8 cellular contexts compared by ENCODE assay signal in the genomic region with DNA sequence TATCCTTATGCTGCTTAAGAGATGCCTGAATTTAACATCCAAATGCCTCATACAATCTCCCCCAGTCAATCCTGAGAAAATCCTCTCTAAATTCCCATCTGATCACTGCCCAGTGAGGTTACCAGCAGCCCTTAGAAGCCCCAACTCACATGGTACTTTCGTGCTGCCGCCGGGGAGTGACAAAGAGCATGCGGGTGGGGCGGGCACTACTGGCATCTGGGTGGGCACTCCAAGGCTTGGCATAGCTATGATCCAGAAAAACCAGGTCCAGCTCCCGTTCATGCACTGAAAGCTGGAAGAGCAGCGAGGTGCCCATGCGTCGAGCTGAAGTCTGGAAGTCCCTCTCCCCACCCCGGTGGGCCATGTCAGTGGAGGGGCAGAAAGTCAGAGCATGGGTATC. TPM values are rescaled to one million over a fixed set of nuclear protein-coding genes. Genes with fewer than 3 reads are reported as not detected.
DNase-seq lines count a peak whose midpoint lies in the region; TF ChIP-seq lines count a peak whose summit lies in the region.

No MANE protein-coding gene starts in this region.

- TF ChIP-seq POLR2A in testis (IDR thresholded peaks at IDR 0.05) = no peak

- peak overlapping the region; percentile 74 for H3K4me3 ChIP-seq in WI38 (ENCODE audit: low read depth, low read length)
- peak overlapping the region; percentile 92 for H3K4me3 ChIP-seq in hepatocyte
- H3K4me3 ChIP-seq in skin epidermis = peak overlapping the region; percentile 53 to 82 (median 71)
- peak overlapping the region in 1 of 2 donors; percentile 82 for H3K4me3 ChIP-seq in testis

- peak overlapping the region; percentile 87 for H3K4me2 ChIP-seq in hepatocyte

- no peak for TF ChIP-seq CTCF in HFFc6 (IDR thresholded peaks at IDR 0.05)
- no peak for TF ChIP-seq CTCF in WI38 (IDR thresholded peaks at IDR 0.05; ENCODE audit: low read depth, low read length)
- no peak for TF ChIP-seq CTCF in hepatocyte (IDR thresholded peaks at IDR 0.05; ENCODE audit: poor library complexity)
- TF ChIP-seq CTCF in testis (IDR thresholded peaks at IDR 0.05) = no peak

- H3K36me3 ChIP-seq in hepatocyte (replicated peaks; ENCODE audit: insufficient read depth, low read depth) (no peaks in the 10 kb centered on the region), testis (ENCODE audit: low read depth, missing control alignments) (no peaks in the 10 kb centered on the region)

- no peaks in the 10 kb centered on the region for H3K9me3 ChIP-seq in hepatocyte (ENCODE audit: low read depth)
- H3K9me3 ChIP-seq in testis = no peaks in the 10 kb centered on the region

- H3K27ac ChIP-seq in hepatocyte (peak overlapping the region; percentile 98), skin epidermis (peak overlapping the region in 16 of 21 experiments; percentile 23 to 100 (median 96)), testis (no peak overlapping the region)

- peaks cover 13% of the 10 kb centered on the region for H4K20me1 ChIP-seq in hepatocyte (ENCODE audit: insufficient read depth, poor library complexity, severe bottlenecking)

- DNase-seq in HFFc6 (no peak), hepatocyte (ENCODE audit: low spot score) (no peak), HPDE6-E6E7 (ENCODE audit: extremely low spot score) (no peak), DMS153 treated with DMSO at 0.1 percent for 48 hours (lab: John Stamatoyannopoulos, UW; ENCODE audit: unreplicated experiment) (no peak), testis (no peak), globus pallidus (ENCODE audit: low spot score) (no peak)

- peaks cover 57% of the 10 kb centered on the region for H3K79me2 ChIP-seq in hepatocyte

- no peaks in the 10 kb centered on the region for H3K27me3 ChIP-seq in hepatocyte
- H3K27me3 ChIP-seq in testis = no peaks in the 10 kb centered on the region

- 85% methylated on average over 10 of the region's 10 CpGs for WGBS in hepatocyte (ENCODE audit: low lambda C conversion rate, missing lambda C conversion rate)
- WGBS in testis, 2 donors = 27 to 51% methylated on average over 10 of the region's 10 CpGs

- H3K27me3 Mint-ChIP-seq in HFFc6 (ENCODE audit: insufficient read depth) = peaks cover 2% of the 10 kb centered on the region; the same call in 1 of the 2 replicates

- H3K4me3 Mint-ChIP-seq in HFFc6 = peak overlapping the region; percentile 92

- H3K9me3 Mint-ChIP-seq in HFFc6 = no peaks in the 10 kb centered on the region

- intact Hi-C loops in testis (cut with DNase I; ENCODE audit: low total_unique reads) = no loop called here

- peaks cover 41% of the 10 kb centered on the region for H3K4me1 Mint-ChIP-seq in HFFc6 (ENCODE audit: low read depth)

- peak overlapping the region; percentile 95 for H3K27ac Mint-ChIP-seq in HFFc6

- peaks cover 13% of the 10 kb centered on the region for H3K36me3 Mint-ChIP-seq in HFFc6 (ENCODE audit: low read depth)

- no peak overlapping the region for H2AFZ ChIP-seq in hepatocyte

- no peaks in the 10 kb centered on the region for H3K9me2 ChIP-seq in hepatocyte (replicated peaks; ENCODE audit: insufficient read depth)

- peaks cover 13% of the 10 kb centered on the region for H3K4me1 ChIP-seq in hepatocyte (ENCODE audit: insufficient read depth)
- H3K4me1 ChIP-seq in testis = peaks cover 16% of the 10 kb centered on the region

RNA-seq across cellular contexts. Expression of a gene that starts 1.3 kb away (rescaled TPM):
- total RNA-seq in HFFc6 (2021; fragmentation: NEBNext Ultra II Directional; extraction: Animal tissue kit (Norgen Biotek cat#: 25700)) = 10 to 100 TPM; 19.3 to 28.3 (median 26.7) TPM
- total RNA-seq in hepatocyte (26.7 and 27.7 TPM in 2 replicates), testis (100 to 1,000 TPM in 1 of 2 donors, 10 to 100 TPM in 1; 78.7 to 102 TPM)
- polyA plus RNA-seq in hepatocyte (18.4 and 20.4 TPM in 2 replicates), testis (ENCODE audit: insufficient read depth, low read depth, low replicate concordance) (108 TPM)

RNA-seq across cellular contexts. Expression of a gene that starts 5.8 kb away (rescaled TPM):
- not detected for total RNA-seq in HFFc6 (2021; fragmentation: NEBNext Ultra II Directional; extraction: Animal tissue kit (Norgen Biotek cat#: 25700))
- total RNA-seq in hepatocyte (0.10 and 0.28 TPM in 2 replicates), testis (10 to 100 TPM in 1 of 2 donors, 1 to 10 TPM in 1; 7.1 to 15.3 TPM)
- polyA plus RNA-seq in hepatocyte (0.21 and 0.33 TPM in 2 replicates), testis (ENCODE audit: insufficient read depth, low read depth, low replicate concordance) (15.0 TPM)

Comparison
In these comparisons a context has a peak if more than half of its experiments do, and no peak if none do; other contexts are left out.
1. H3K27ac ChIP-seq: peak in hepatocyte (single experiment) and skin epidermis (16 of 21); none in testis (0 of 2).